In genomic region chr2:207693641-207694249, GRCh38 we compare ENCODE assay signal across 14 cellular contexts. TPM values are rescaled to one million over a fixed set of nuclear protein-coding genes. Genes with fewer than 3 reads are reported as not detected.
DNase-seq lines count a peak whose midpoint lies in the region; ATAC-seq and TF ChIP-seq lines count a peak whose summit lies in the region.
"Had no signal": no experiment of that assay in that cellular context is flagged by ENCODE, and none has a peak within 500 bp of the region (broad histone marks: within the 10 kb centered on the region; RNA-seq: fewer than 3 reads in every experiment).

No MANE protein-coding gene starts in this region.

- no peaks in the 10 kb centered on the region for H3K4me1 ChIP-seq in trophoblast cell (ENCODE audit: control insufficient read depth in 1 of 2, insufficient read depth in 2 of 2, low read length in 2 of 2)
- H3K4me1 ChIP-seq in right lobe of liver: no peaks in the 10 kb centered on the region
- H3K4me1 ChIP-seq: Caco-2 had no signal

- no peaks in the 10 kb centered on the region for H3K79me2 ChIP-seq in trophoblast cell (ENCODE audit: control insufficient read depth, insufficient read depth, low read length, poor library complexity)

- H3K27me3 Mint-ChIP-seq in endothelial cell (ENCODE audit: unreplicated experiment): no peaks in the 10 kb centered on the region
- no peaks in the 10 kb centered on the region for H3K27me3 Mint-ChIP-seq in activated CD4-positive, alpha-beta memory T cell treated with anti-CD3 and anti-CD28 coated beads, Interleukin-2, amount 10 ng/mL, durations not matched to agents 7 days and 5 days

- TF ChIP-seq CTCF in endothelial cell (IDR thresholded peaks at IDR 0.05; ENCODE audit: unreplicated experiment): no peak
- TF ChIP-seq CTCF in right lobe of liver (IDR thresholded peaks at IDR 0.05): no peak

- no peak overlapping the region for H3K4me2 ChIP-seq in trophoblast cell (ENCODE audit: low read length)
- H3K4me2 ChIP-seq: GM23338 had no signal

- H3K9me3 ChIP-seq in trophoblast cell (ENCODE audit: insufficient read depth, low read depth, low read length) (no peaks in the 10 kb centered on the region), right lobe of liver (no peaks in the 10 kb centered on the region)
- H3K9me3 ChIP-seq: Caco-2 had no signal

- no peak for ATAC-seq in right lobe of liver
- ATAC-seq: CD8-positive, alpha-beta T cell; GM23338 had no signal

- no peak overlapping the region for H4K12ac ChIP-seq in trophoblast cell (ENCODE audit: low read depth, low read length)

- no peak overlapping the region for H2BK12ac ChIP-seq in trophoblast cell (ENCODE audit: low read length)

- H4K91ac ChIP-seq in trophoblast cell (ENCODE audit: low read depth, low read length): no peak overlapping the region

- no peak overlapping the region for H2BK120ac ChIP-seq in trophoblast cell (ENCODE audit: insufficient read depth, low read length, poor library complexity)

- H3K27me3 ChIP-seq in trophoblast cell (ENCODE audit: insufficient read depth, low read length): no peaks in the 10 kb centered on the region
- H3K27me3 ChIP-seq in right lobe of liver: no peaks in the 10 kb centered on the region

- H4K8ac ChIP-seq in trophoblast cell (ENCODE audit: low read depth, low read length): no peak overlapping the region

- no peak overlapping the region for H3K27ac ChIP-seq in trophoblast cell (ENCODE audit: low read depth, low read length)
- H3K27ac ChIP-seq in right lobe of liver: no peak overlapping the region

- H2BK5ac ChIP-seq in trophoblast cell (ENCODE audit: low read depth, low read length, poor library complexity): no peak overlapping the region

- H3K4me3 ChIP-seq in trophoblast cell (ENCODE audit: low read depth, low read length): no peak overlapping the region
- no peak overlapping the region for H3K4me3 ChIP-seq in right lobe of liver
- H3K4me3 ChIP-seq: GM23338 had no signal

- CTCF ChIA-PET in activated CD4-positive, alpha-beta memory T cell treated with anti-CD3 and anti-CD28 coated beads, Interleukin-2, amount 10 ng/mL, durations not matched to agents 7 days and 5 days (lab: Charles Lee): no interaction called here

- H3K4ac ChIP-seq in trophoblast cell (ENCODE audit: low read depth, low read length): no peak overlapping the region

- H3K23ac ChIP-seq in trophoblast cell (ENCODE audit: low read length): no peak overlapping the region

- POLR2A ChIA-PET in activated CD4-positive, alpha-beta memory T cell treated with anti-CD3 and anti-CD28 coated beads, Interleukin-2, amount 10 ng/mL, durations not matched to agents 7 days and 5 days (lab: Charles Lee): interaction anchor here (1.0 kb wide), 1 partner anchor 18 kb away, joined by 3 read pairs; the partner anchor contains the start of gene CCNYL1

- H3K9me3 Mint-ChIP-seq in endothelial cell (ENCODE audit: unreplicated experiment): no peaks in the 10 kb centered on the region
- H3K9me3 Mint-ChIP-seq in activated CD4-positive, alpha-beta memory T cell treated with anti-CD3 and anti-CD28 coated beads, Interleukin-2, amount 10 ng/mL, durations not matched to agents 7 days and 5 days: no peaks in the 10 kb centered on the region
- H3K9me3 Mint-ChIP-seq: CD8-positive, alpha-beta T cell; GM23338 had no signal

- no peak overlapping the region for H3K14ac ChIP-seq in trophoblast cell (ENCODE audit: low read length)

- H3K36me3 ChIP-seq in trophoblast cell (ENCODE audit: control insufficient read depth in 1 of 2, insufficient read depth in 2 of 2, low read length in 2 of 2) (no peaks in the 10 kb centered on the region), right lobe of liver (no peaks in the 10 kb centered on the region)

- H3K4me1 Mint-ChIP-seq in endothelial cell (ENCODE audit: unreplicated experiment): peaks cover 21% of the 10 kb centered on the region
- peaks cover 6% of the 10 kb centered on the region for H3K4me1 Mint-ChIP-seq in activated CD4-positive, alpha-beta memory T cell treated with anti-CD3 and anti-CD28 coated beads, Interleukin-2, amount 10 ng/mL, durations not matched to agents 7 days and 5 days

- H3K9ac ChIP-seq in trophoblast cell (ENCODE audit: low read length): no peak overlapping the region

- H3K4me3 Mint-ChIP-seq in endothelial cell (ENCODE audit: unreplicated experiment): no peak overlapping the region
- H3K4me3 Mint-ChIP-seq in activated CD4-positive, alpha-beta memory T cell treated with anti-CD3 and anti-CD28 coated beads, Interleukin-2, amount 10 ng/mL, durations not matched to agents 7 days and 5 days: no peak overlapping the region
- H3K4me3 Mint-ChIP-seq: CD14-positive monocyte; CD8-positive, alpha-beta T cell; GM23338 had no signal

- no peak overlapping the region for H3K18ac ChIP-seq in trophoblast cell (ENCODE audit: low read length)

- peak overlapping the region; percentile 7 for H3K27ac Mint-ChIP-seq in endothelial cell (ENCODE audit: unreplicated experiment)
- H3K27ac Mint-ChIP-seq in activated CD4-positive, alpha-beta memory T cell treated with anti-CD3 and anti-CD28 coated beads, Interleukin-2, amount 10 ng/mL, durations not matched to agents 7 days and 5 days: no peak overlapping the region
- H3K27ac Mint-ChIP-seq: CD8-positive, alpha-beta T cell; GM23338 had no signal

- no peak overlapping the region for H2AK5ac ChIP-seq in trophoblast cell (ENCODE audit: low read length)

- H3K79me1 ChIP-seq in trophoblast cell (ENCODE audit: low read length): no peaks in the 10 kb centered on the region

- DNase-seq in HT-29 (ENCODE audit: low spot score) (peak; percentile 36), endothelial cell (ENCODE audit: low spot score) (no peak), trophoblast cell (peak; percentile 67 to 95), NCI-H748 (lab: John Stamatoyannopoulos, UW; ENCODE audit: unreplicated experiment) (no peak), right lobe of liver (no peak), NCI-H1105 (lab: John Stamatoyannopoulos, UW) (no peak)
- DNase-seq in activated CD4-positive, alpha-beta memory T cell treated with anti-CD3 and anti-CD28 coated beads, Interleukin-2, amount 10 ng/mL, durations not matched to agents 7 days and 5 days: no peak
- DNase-seq: CD8-positive, alpha-beta T cell; DND-41; GF-D8; H7 had no signal

- no CpG with 5 or more reads among the region's 4 CpGs for WGBS in trophoblast cell (ENCODE audit: extremely low coverage, insufficient coverage, insufficient read length)
- WGBS in right lobe of liver (ENCODE audit: insufficient coverage, low coverage, low lambda C conversion rate, missing lambda C conversion rate): 53% methylated on average over 4 of the region's 4 CpGs

- intact Hi-C loops in right lobe of liver (cut with DNase I): loop anchor here in 1 of 2 donors (10.0 kb wide), 1 partner anchor 59 kb away; no protein-coding TSS in a partner anchor

- H2AFZ ChIP-seq in trophoblast cell (ENCODE audit: insufficient read depth, low read length, poor library complexity): no peak overlapping the region
- H2AFZ ChIP-seq: GM23338 had no signal

- no peaks in the 10 kb centered on the region for H3K36me3 Mint-ChIP-seq in endothelial cell (ENCODE audit: low read depth, unreplicated experiment)
- H3K36me3 Mint-ChIP-seq in activated CD4-positive, alpha-beta memory T cell treated with anti-CD3 and anti-CD28 coated beads, Interleukin-2, amount 10 ng/mL, durations not matched to agents 7 days and 5 days (ENCODE audit: low read depth): no peaks in the 10 kb centered on the region
- H3K36me3 Mint-ChIP-seq: CD8-positive, alpha-beta T cell had no signal

- TF ChIP-seq POLR2A in right lobe of liver (IDR thresholded peaks at IDR 0.05): no peak

RNA-seq across cellular contexts. Expression of gene CCNYL1, which starts 17.7 kb away (rescaled TPM):
- 3.2 and 4.7 TPM in 2 replicates for total RNA-seq in HT-29 (2014; rRNA removed; shearing (Covaris generic))
- total RNA-seq in endothelial cell (ENCODE audit: unreplicated experiment): 75.5 TPM
- 20.8 and 21.4 TPM in 2 replicates for polyA plus RNA-seq in trophoblast cell (2013)
- total RNA-seq in right lobe of liver: 10 to 100 TPM in 2 of 6 experiments, 1 to 10 TPM in 4; 7.1 to 11.9 (median 9.4) TPM
- total RNA-seq in activated CD4-positive, alpha-beta memory T cell treated with anti-CD3 and anti-CD28 coated beads, Interleukin-2, amount 10 ng/mL, durations not matched to agents 7 days and 5 days: 1 to 10 TPM; 6.1 TPM

Comparison
In these comparisons a context has a peak if more than half of its experiments do, and no peak if none do; other contexts are left out.
1. DNase-seq: peak in HT-29 (single experiment) and trophoblast cell (2 of 2); none in endothelial cell (single experiment), NCI-H748 (single experiment), right lobe of liver (0 of 3), activated CD4-positive, alpha-beta memory T cell treated with anti-CD3 and anti-CD28 coated beads, Interleukin-2, amount 10 ng/mL, durations not matched to agents 7 days and 5 days (single experiment) and NCI-H1105 (single experiment).